ENCODE assay signal across 7 cellular contexts in genomic region chr17:27879987-27880608, GRCh38. TPM values are rescaled to one million over a fixed set of nuclear protein-coding genes. Genes with fewer than 3 reads are reported as not detected.
A peak's percentile ranks its signal among the peaks of the same experiment; 100 is the strongest.
DNase-seq lines count a peak whose midpoint lies in the region; ATAC-seq and TF ChIP-seq lines count a peak whose summit lies in the region.

No MANE protein-coding gene starts in this region.

- H3K4me2 ChIP-seq in PC-9 = no peak overlapping the region

- no peaks in the 10 kb centered on the region for H4K20me1 ChIP-seq in PC-9 (ENCODE audit: insufficient read depth)

- no peaks in the 10 kb centered on the region for H3K4me1 ChIP-seq in PC-9 (replicated peaks; ENCODE audit: insufficient read depth)
- no peaks in the 10 kb centered on the region for H3K4me1 ChIP-seq in esophagus squamous epithelium

- no peak overlapping the region for H3K4me3 Mint-ChIP-seq in natural killer cell treated with Interleukin-12 subunit alpha and Interleukin-12 subunit beta and Interleukin-15 and Interleukin-18, amount 100 ng/mL, for 72 hours
- H3K4me3 Mint-ChIP-seq in stimulated activated naive CD8-positive, alpha-beta T cell treated with anti-CD3 and anti-CD28 coated beads, Interleukin-15, amount 100 ng/mL, for 72 hours = no peak overlapping the region

- POLR2A ChIA-PET in PC-9 (lab: Charles Lee; ENCODE audit: unreplicated experiment) = no interaction called here

- 17 to 40% methylated on average over 1 of the region's 3 CpGs for WGBS in esophagus squamous epithelium, 2 donors

- H3K27me3 ChIP-seq in PC-9 (ENCODE audit: insufficient read depth, low read depth) (no peaks in the 10 kb centered on the region), esophagus squamous epithelium (no peaks in the 10 kb centered on the region)

- H2AFZ ChIP-seq in PC-9 = no peak overlapping the region

- H3K9me2 ChIP-seq in PC-9 (ENCODE audit: insufficient read depth) = no peaks in the 10 kb centered on the region

- no peak overlapping the region for H3K4me3 ChIP-seq in PC-9
- H3K4me3 ChIP-seq in esophagus squamous epithelium = no peak overlapping the region

- no peaks in the 10 kb centered on the region for H3K79me2 ChIP-seq in PC-9 (ENCODE audit: low read depth)

- intact Hi-C loops in PC-9 (cut with micrococcal nuclease; ENCODE audit: unreplicated experiment) (loop anchor here (1.0 kb wide), 3 partner anchors 75 to 226 kb away; no protein-coding TSS in a partner anchor), esophagus squamous epithelium (cut with DNase I) (loop anchor here (5.0 kb wide), 2 partner anchors 78 to 118 kb away; partner anchors contain the start of gene NOS2)

- no peaks in the 10 kb centered on the region for H3K4me1 Mint-ChIP-seq in natural killer cell treated with Interleukin-12 subunit alpha and Interleukin-12 subunit beta and Interleukin-15 and Interleukin-18, amount 100 ng/mL, for 72 hours (ENCODE audit: low read depth in 2 of 2)
- H3K4me1 Mint-ChIP-seq in stimulated activated naive CD8-positive, alpha-beta T cell treated with anti-CD3 and anti-CD28 coated beads, Interleukin-15, amount 100 ng/mL, for 72 hours = peaks cover 31% of the 10 kb centered on the region

- H3K9me3 Mint-ChIP-seq in natural killer cell treated with Interleukin-12 subunit alpha and Interleukin-12 subunit beta and Interleukin-15 and Interleukin-18, amount 100 ng/mL, for 72 hours = no peaks in the 10 kb centered on the region
- no peaks in the 10 kb centered on the region for H3K9me3 Mint-ChIP-seq in stimulated activated naive CD8-positive, alpha-beta T cell treated with anti-CD3 and anti-CD28 coated beads, Interleukin-15, amount 100 ng/mL, for 72 hours

- H3K27ac Mint-ChIP-seq in natural killer cell treated with Interleukin-12 subunit alpha and Interleukin-12 subunit beta and Interleukin-15 and Interleukin-18, amount 100 ng/mL, for 72 hours = no peak overlapping the region
- H3K27ac Mint-ChIP-seq in stimulated activated naive CD8-positive, alpha-beta T cell treated with anti-CD3 and anti-CD28 coated beads, Interleukin-15, amount 100 ng/mL, for 72 hours = peak overlapping the region; percentile 67 to 85

- no peaks in the 10 kb centered on the region for H3F3A ChIP-seq in PC-9 (ENCODE audit: insufficient read depth, low read depth)

- no peak overlapping the region for H3K27ac ChIP-seq in PC-9
- no peak overlapping the region for H3K27ac ChIP-seq in esophagus squamous epithelium

- CTCF ChIA-PET in PC-9 (lab: Charles Lee) = interaction anchor here (0.6 to 2.4 kb wide), 4 partner anchors 9 to 536 kb away, joined by 3 to 18 read pairs (median 6); no protein-coding TSS in a partner anchor

- no TSS peak for BruUV-seq in PC-9 (replicated peaks; lab: Mats Ljungman, UMichigan)

- H3K9me3 ChIP-seq in PC-9 (ENCODE audit: insufficient read depth, low read depth) (no peaks in the 10 kb centered on the region), esophagus squamous epithelium (no peaks in the 10 kb centered on the region)

- H3K36me3 Mint-ChIP-seq in natural killer cell treated with Interleukin-12 subunit alpha and Interleukin-12 subunit beta and Interleukin-15 and Interleukin-18, amount 100 ng/mL, for 72 hours = no peaks in the 10 kb centered on the region

- TF ChIP-seq CTCF in GM12873 (IDR thresholded peaks at IDR 0.05; ENCODE audit: insufficient read depth, low read depth, low read length, missing control alignments) (peak; percentile 96), PC-9 (conservative IDR thresholded peaks at IDR 0.05) (peak; percentile 88), esophagus squamous epithelium (IDR thresholded peaks at IDR 0.05) (peak; percentile 51 to 86 (median 70))

- peak; percentile 88 for DNase-seq in HPDE6-E6E7 (ENCODE audit: extremely low spot score)
- DNase-seq in PC-9 = peak; percentile 53 to 67
- peak; percentile 69 for DNase-seq in activated T-cell treated with anti-CD3 and anti-CD28 coated beads, Interleukin-2, amount 50 U/mL, for 1 hour
- DNase-seq in esophagus squamous epithelium (lab: John Stamatoyannopoulos, UW) = no peak
- DNase-seq in natural killer cell treated with Interleukin-12 subunit alpha and Interleukin-12 subunit beta and Interleukin-15 and Interleukin-18, amount 100 ng/mL, for 72 hours (ENCODE audit: low spot score) = peak; percentile 66
- peak; percentile 74 to 78 for DNase-seq in stimulated activated naive CD8-positive, alpha-beta T cell treated with anti-CD3 and anti-CD28 coated beads, Interleukin-15, amount 100 ng/mL, for 72 hours

- no peaks in the 10 kb centered on the region for H3K27me3 Mint-ChIP-seq in natural killer cell treated with Interleukin-12 subunit alpha and Interleukin-12 subunit beta and Interleukin-15 and Interleukin-18, amount 100 ng/mL, for 72 hours
- no peaks in the 10 kb centered on the region for H3K27me3 Mint-ChIP-seq in stimulated activated naive CD8-positive, alpha-beta T cell treated with anti-CD3 and anti-CD28 coated beads, Interleukin-15, amount 100 ng/mL, for 72 hours

- peak; percentile 84 to 87 for ATAC-seq in natural killer cell treated with Interleukin-12 subunit alpha and Interleukin-12 subunit beta and Interleukin-15 and Interleukin-18, amount 100 ng/mL, for 72 hours
- peak; percentile 92 for ATAC-seq in stimulated activated naive CD8-positive, alpha-beta T cell treated with anti-CD3 and anti-CD28 coated beads, Interleukin-15, amount 100 ng/mL, for 72 hours

- no peak for TF ChIP-seq POLR2A in esophagus squamous epithelium (IDR thresholded peaks at IDR 0.05)

- H3K36me3 ChIP-seq in PC-9 (ENCODE audit: low read depth) (no peaks in the 10 kb centered on the region), esophagus squamous epithelium (peaks cover 0 to 26% (median 0%) of the 10 kb centered on the region in 3 donors)

RNA-seq across cellular contexts. Expression of gene LYRM9, which starts 13.1 kb away (rescaled TPM):
- 7.6 and 9.2 TPM in 2 replicates for total RNA-seq in PC-9 (2021)
- total RNA-seq in esophagus squamous epithelium = 1 to 10 TPM; 1.7 to 9.8 (median 6.1) TPM
- 1 to 10 TPM in 1 of 2 donors, under 1 TPM in 1; 0.78 to 2.0 TPM for total RNA-seq in natural killer cell treated with Interleukin-12 subunit alpha and Interleukin-12 subunit beta and Interleukin-15 and Interleukin-18, amount 100 ng/mL, for 72 hours

Comparison
In these comparisons a context has a peak if more than half of its experiments do, and no peak if none do; other contexts are left out.
1. H3K27ac Mint-ChIP-seq: peak in stimulated activated naive CD8-positive, alpha-beta T cell treated with anti-CD3 and anti-CD28 coated beads, Interleukin-15, amount 100 ng/mL, for 72 hours (2 of 2); none in natural killer cell treated with Interleukin-12 subunit alpha and Interleukin-12 subunit beta and Interleukin-15 and Interleukin-18, amount 100 ng/mL, for 72 hours (0 of 2).
2. Peak in every context shown above with its lines, with median percentiles within 50 percentile points of each other: CTCF ChIP-seq.